8 cellular contexts compared by ENCODE assay signal in genomic region chr17:2055494-2056220, GRCh38. TPM values are rescaled to one million over a fixed set of nuclear protein-coding genes. Genes with fewer than 3 reads are reported as not detected.
DNase-seq lines count a peak whose midpoint lies in the region; ATAC-seq and TF ChIP-seq lines count a peak whose summit lies in the region.

No MANE protein-coding gene starts in this region.

- no peak overlapping the region for H3T11ph ChIP-seq in H9 (ENCODE audit: low read length)

- H3K27ac ChIP-seq in H9 (ENCODE audit: insufficient read length, low read depth, low read length), result no peak overlapping the region
- H3K27ac ChIP-seq in skin epidermis, result peak overlapping the region; percentile 23 to 94 (median 83)

- H2BK5ac ChIP-seq in H9 (ENCODE audit: insufficient read length, low read length), result no peak overlapping the region

- no CpG with 5 or more reads among the region's 87 CpGs for WGBS in H9 (ENCODE audit: extremely low coverage, insufficient read length, low lambda C conversion rate)

- H2BK12ac ChIP-seq in H9 (ENCODE audit: insufficient read length, low read depth, low read length), result no peak overlapping the region

- no peaks in the 10 kb centered on the region for H3K9me3 Mint-ChIP-seq in H9

- peak overlapping the region; percentile 26 to 67 (median 57) for H3K4me3 ChIP-seq in skin epidermis

- H3K27ac Mint-ChIP-seq in H9, result no peak overlapping the region

- H2BK15ac ChIP-seq in H9 (ENCODE audit: low read depth, low read length), result no peak overlapping the region; the same call in 1 of the 2 replicates

- peak; percentile 4 to 7 for ATAC-seq in left cardiac atrium
- ATAC-seq in GM19035 (IDR thresholded peaks at IDR 0.05; ENCODE audit: unreplicated experiment), result no peak
- ATAC-seq in GM18909 (IDR thresholded peaks at IDR 0.05; ENCODE audit: poor library complexity, unreplicated experiment), result no peak

- peaks cover 60% of the 10 kb centered on the region for H3K27me3 ChIP-seq in H9 (ENCODE audit: insufficient read depth, low read length)

- no peak overlapping the region for H2BK120ac ChIP-seq in H9 (ENCODE audit: low read depth, low read length, poor library complexity, severe bottlenecking)

- H3K4me1 Mint-ChIP-seq in H9, result peaks cover 10 to 14% of the 10 kb centered on the region in 2 experiments

- no peak overlapping the region for H4K91ac ChIP-seq in H9 (ENCODE audit: insufficient read length, low read depth, low read length)

- peaks cover 9% of the 10 kb centered on the region for H3K23me2 ChIP-seq in H9 (ENCODE audit: insufficient read length, low read depth, low read length, poor library complexity, severe bottlenecking)

- H3K27me3 Mint-ChIP-seq in H9 (ENCODE audit: low read depth), result peaks cover 79% of the 10 kb centered on the region

- no peaks in the 10 kb centered on the region for H3K79me2 ChIP-seq in H9 (ENCODE audit: insufficient read depth, low read length)

- TF ChIP-seq CTCF in H9 (conservative IDR thresholded peaks at IDR 0.05), result no peak

- H3K4ac ChIP-seq in H9 (ENCODE audit: low read depth, low read length), result no peak overlapping the region

- H3K4me2 ChIP-seq in H9 (ENCODE audit: insufficient read depth, insufficient read length, low read length), result peak overlapping the region; percentile 51

- H4K8ac ChIP-seq in H9 (replicated peaks; ENCODE audit: insufficient read length, low read depth, low read length), result no peak overlapping the region

- H2AK5ac ChIP-seq in H9 (ENCODE audit: insufficient read length, low read length), result no peak overlapping the region

- no peak overlapping the region for H2AFZ ChIP-seq in H9 (ENCODE audit: low read length)

- no peaks in the 10 kb centered on the region for H3K79me1 ChIP-seq in H9 (ENCODE audit: insufficient read depth, low read depth, low read length, poor library complexity, severe bottlenecking)

- H2BK20ac ChIP-seq in H9 (ENCODE audit: low read depth, low read length, poor library complexity, severe bottlenecking), result no peak overlapping the region

- no peak overlapping the region for H3K9ac ChIP-seq in H9 (ENCODE audit: extremely low read depth, insufficient read length, low read length)

- no peak overlapping the region for H3K18ac ChIP-seq in H9 (ENCODE audit: insufficient read length, low read depth, low read length)

- no peaks in the 10 kb centered on the region for H3K4me1 ChIP-seq in H9 (ENCODE audit: insufficient read depth, low read length)

- H3K36me3 Mint-ChIP-seq in H9 (ENCODE audit: insufficient read depth in 1 of 3, low read depth in 3 of 3), result peaks cover 0 to 3% (median 2%) of the 10 kb centered on the region in 3 experiments; a peak in 5 of 7 replicates

- no peak overlapping the region for H3K23ac ChIP-seq in H9 (ENCODE audit: insufficient read length, low read depth, low read length)

- H4K20me1 ChIP-seq in H9 (ENCODE audit: control insufficient read depth, insufficient read depth, insufficient read length), result peaks cover 4% of the 10 kb centered on the region

- H3K56ac ChIP-seq in H9 (ENCODE audit: insufficient read length, low read depth, low read length), result no peak overlapping the region

- DNase-seq in H9 (no peak), left cardiac atrium (no peak), DMS153 (lab: John Stamatoyannopoulos, UW) (no peak), NCI-H345 (lab: John Stamatoyannopoulos, UW) (no peak)
- peak; percentile 77 for DNase-seq in activated CD8-positive, alpha-beta memory T cell treated with anti-CD3 and anti-CD28 coated beads, Interleukin-2, amount 50 U/mL, for 48 hours

- H3K4me3 Mint-ChIP-seq in H9, result peak overlapping the region; percentile 25 to 66; a peak in 2 of 5 replicates

- intact Hi-C loops in left cardiac atrium (cut with DNase I), result loop anchor here (2.0 to 5.0 kb wide), 3 partner anchors 37 to 227 kb away; no protein-coding TSS in a partner anchor

- H4K5ac ChIP-seq in H9 (ENCODE audit: insufficient read length, low read depth, low read length), result no peak overlapping the region

- H3K14ac ChIP-seq in H9 (ENCODE audit: insufficient read depth, low read length), result no peak overlapping the region

- H3K9me3 ChIP-seq in H9 (ENCODE audit: control insufficient read depth, low read depth, low read length), result no peaks in the 10 kb centered on the region

RNA-seq across cellular contexts. Expression of gene HIC1, which starts 0.8 kb away (rescaled TPM):
- total RNA-seq in H9 (2021) (1.8 and 2.7 TPM in 2 replicates), left cardiac atrium (10 to 100 TPM; 20.6 to 22.1 TPM)

RNA-seq across cellular contexts. Expression of gene OVCA2, which starts 13.8 kb away (rescaled TPM):
- 24.2 and 24.6 TPM in 2 replicates for total RNA-seq in H9 (2021)
- total RNA-seq in left cardiac atrium, result 10 to 100 TPM; 15.4 to 26.5 TPM

RNA-seq across cellular contexts. Expression of gene DPH1, which starts 25.7 kb away (rescaled TPM):
- total RNA-seq in H9 (2021) (27.5 and 31.3 TPM in 2 replicates), left cardiac atrium (10 to 100 TPM; 21.2 to 30.8 TPM)

RNA-seq across cellular contexts. Expression of gene RTN4RL1, which starts 30.5 kb away (rescaled TPM):
- total RNA-seq in H9 (2021) (0.18 and 0.22 TPM in 2 replicates), left cardiac atrium (1 to 10 TPM; 6.2 to 7.6 TPM)

Comparison
In these comparisons a context has a peak if more than half of its experiments do, and no peak if none do; other contexts are left out.
1. ATAC-seq: peak in left cardiac atrium (2 of 2); none in GM19035 (single experiment) and GM18909 (single experiment).